In the genomic region with DNA sequence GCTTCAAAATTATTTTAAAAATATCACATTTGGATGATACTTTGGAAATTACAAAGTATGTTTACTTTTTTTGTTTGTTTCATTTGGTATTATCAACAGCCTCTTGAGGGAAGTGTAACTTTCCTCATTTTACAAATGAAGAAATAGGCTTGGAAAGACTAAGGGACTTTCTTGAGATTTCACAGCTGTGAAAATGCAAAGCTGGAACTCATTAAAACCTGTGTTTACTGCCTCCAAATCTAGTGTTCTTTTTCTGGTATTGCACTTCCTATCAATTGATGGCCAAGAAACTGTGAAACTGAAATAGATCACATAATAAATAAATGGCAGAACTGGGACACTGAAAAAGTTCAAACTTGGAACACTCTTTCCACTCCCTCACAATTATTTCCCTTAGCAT, we compare ENCODE assay signal across 17 cellular contexts. TPM values are rescaled to one million over a fixed set of nuclear protein-coding genes. Genes with fewer than 3 reads are reported as not detected.
DNase-seq lines count a peak whose midpoint lies in the region; ATAC-seq, FAIRE-seq and TF ChIP-seq lines count a peak whose summit lies in the region.
"Had no signal": no experiment of that assay in that cellular context is flagged by ENCODE, and none has a peak within 500 bp of the region (broad histone marks: within the 10 kb centered on the region; RNA-seq: fewer than 3 reads in every experiment).

No MANE protein-coding gene starts in this region.

- peak; percentile 5 for FAIRE-seq in pancreas (lab: Jason Lieb, UNC)
- FAIRE-seq: H1 had no signal

- H3K27me3 ChIP-seq in right cardiac atrium (ENCODE audit: control insufficient read depth, insufficient read depth) = no peaks in the 10 kb centered on the region
- H3K27me3 ChIP-seq in pancreas = peaks cover 0 to 3% (median 0%) of the 10 kb centered on the region in 4 donors
- H3K27me3 ChIP-seq: Peyer's patch had no signal

- H3K9me3 ChIP-seq in right cardiac atrium (ENCODE audit: control insufficient read depth, low read length) = no peaks in the 10 kb centered on the region
- H3K9me3 ChIP-seq in pancreas = no peaks in the 10 kb centered on the region
- H3K9me3 ChIP-seq: Peyer's patch had no signal

- H3K4me1 ChIP-seq in right cardiac atrium (ENCODE audit: control insufficient read depth, insufficient read depth, low read length) (peaks cover 1% of the 10 kb centered on the region), pancreas (no peaks in the 10 kb centered on the region)
- H3K4me1 ChIP-seq: Peyer's patch had no signal

- TF ChIP-seq CTCF in NB4 (IDR thresholded peaks at IDR 0.05; ENCODE audit: low read depth, low read length) = no peak
- no peak for TF ChIP-seq CTCF in pancreas (IDR thresholded peaks at IDR 0.05)

- H3K36me3 ChIP-seq in pancreas = no peaks in the 10 kb centered on the region
- H3K36me3 ChIP-seq: Peyer's patch had no signal

- ATAC-seq in Right ventricle myocardium inferior (peak; percentile 79), right cardiac atrium (no peak), pancreas (no peak)
- ATAC-seq: CD8-positive, alpha-beta T cell had no signal

- TF ChIP-seq POLR2A in NB4 (IDR thresholded peaks at IDR 0.05; ENCODE audit: extremely low read depth, insufficient read length) = no peak

- DNase-seq in Right ventricle myocardium inferior (ENCODE audit: missing footprints) = no peak
- DNase-seq in right cardiac atrium = no peak
- peak; percentile 23 for DNase-seq in NB4 (ENCODE audit: low read depth)
- DNase-seq in fibroblast of gingiva (ENCODE audit: low read depth) = peak; percentile 6
- no peak for DNase-seq in pancreas
- DNase-seq in effector CD8-positive, alpha-beta T cell (lab: John Stamatoyannopoulos, UW) = no peak
- DNase-seq in CD1c-positive myeloid dendritic cell (ENCODE audit: extremely low spot score) = no peak
- no peak for DNase-seq in NCI-H1436 treated with DMSO at 0.1 percent for 48 hours (lab: John Stamatoyannopoulos, UW)
- DNase-seq: CD8-positive, alpha-beta T cell; DMS53; NCI-H1417; NCI-H1930; NCI-H345; NCI-H526; Peyer's patch had no signal

- H3K4me3 ChIP-seq in right cardiac atrium (ENCODE audit: low read length) (no peak overlapping the region), NB4 (ENCODE audit: low read depth, low read length) (no peak overlapping the region), pancreas (no peak overlapping the region)
- H3K4me3 ChIP-seq: Peyer's patch had no signal

- H3K27ac ChIP-seq in right cardiac atrium (ENCODE audit: low read length) (no peak overlapping the region), pancreas (no peak overlapping the region)
- H3K27ac ChIP-seq: Peyer's patch had no signal

- intact Hi-C loops in Right ventricle myocardium inferior (cut with DNase I) = no loop called here
- intact Hi-C loops in right cardiac atrium (cut with DNase I) = no loop called here
- intact Hi-C loops in pancreas (cut with DNase I) = no loop called here

RNA-seq across cellular contexts. Expression of a gene that starts 34.2 kb away (rescaled TPM):
- total RNA-seq in Right ventricle myocardium inferior (0.08 TPM), right cardiac atrium (under 1 TPM in 1 of 4 donors, not detected in 3; 0.12 TPM), pancreas (under 1 TPM in 1 of 6 donors, not detected in 5; 0.16 TPM)
- polyA plus RNA-seq in right cardiac atrium (0.07 TPM), pancreas (under 1 TPM in 1 of 2 donors, not detected in 1; 0.04 TPM)
- total RNA-seq: A172; CD8-positive, alpha-beta T cell; H1 had no signal
- polyA plus RNA-seq: H1 had no signal

Comparison
In these comparisons a context has a peak if more than half of its experiments do, and no peak if none do; other contexts are left out.
1. DNase-seq: peak in NB4 (single experiment) and fibroblast of gingiva (single experiment); none in Right ventricle myocardium inferior (single experiment), right cardiac atrium (0 of 3), pancreas (0 of 6), effector CD8-positive, alpha-beta T cell (single experiment), CD1c-positive myeloid dendritic cell (single experiment) and NCI-H1436 treated with DMSO at 0.1 percent for 48 hours (single experiment).